17 cellular contexts compared by ENCODE assay signal in the genomic region with DNA sequence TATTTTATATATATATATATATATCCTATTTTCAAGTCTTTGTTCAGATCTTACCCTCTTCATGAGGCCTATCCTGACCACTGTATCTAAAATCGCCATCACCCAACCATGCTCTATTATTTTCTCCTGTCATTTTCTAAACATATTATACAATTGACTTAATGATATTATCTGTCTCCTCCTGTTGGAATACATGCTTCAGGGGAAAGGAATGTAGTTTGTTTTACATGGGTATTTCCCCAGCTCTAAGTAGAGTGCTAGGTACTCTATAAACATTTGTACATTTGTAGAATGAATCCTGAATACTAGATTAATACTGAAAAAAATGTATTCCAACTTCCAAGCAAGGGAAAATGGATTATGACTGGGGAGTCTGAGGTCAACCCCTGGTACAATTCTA.
"Had no signal": no experiment of that assay in that cellular context is flagged by ENCODE, and none has a peak within 500 bp of the region (broad histone marks: within the 10 kb centered on the region; RNA-seq: fewer than 3 reads in every experiment).

No MANE protein-coding gene starts in this region.

- H3K9me3 Mint-ChIP-seq: activated CD4-positive, alpha-beta T cell treated with anti-CD3 and anti-CD28 coated beads, Interleukin-2, amount 10 ng/mL, durations not matched to agents 24 days and 14 days; natural killer cell treated with Interleukin-12 subunit alpha and Interleukin-12 subunit beta and Interleukin-15 and Interleukin-18, amount 100 ng/mL, for 72 hours had no signal

- H3K4me1 Mint-ChIP-seq: activated CD4-positive, alpha-beta T cell treated with anti-CD3 and anti-CD28 coated beads, Interleukin-2, amount 10 ng/mL, durations not matched to agents 24 days and 14 days had no signal

- H3K4me3 ChIP-seq: adrenal gland, heart right ventricle, upper lobe of right lung had no signal

- H3K27me3 Mint-ChIP-seq: activated CD4-positive, alpha-beta T cell treated with anti-CD3 and anti-CD28 coated beads, Interleukin-2, amount 10 ng/mL, durations not matched to agents 24 days and 14 days; natural killer cell treated with Interleukin-12 subunit alpha and Interleukin-12 subunit beta and Interleukin-15 and Interleukin-18, amount 100 ng/mL, for 72 hours had no signal

- DNase-seq: activated CD4-positive, alpha-beta T cell treated with anti-CD3 and anti-CD28 coated beads, Interleukin-2, amount 10 ng/mL, durations not matched to agents 24 days and 14 days; activated CD8-positive, alpha-beta memory T cell treated with anti-CD3 and anti-CD28 coated beads, Interleukin-2, amount 50 U/mL, for 4 hours; activated effector memory CD4-positive, alpha-beta T cell treated with anti-CD3 and anti-CD28 coated beads, Interleukin-2, amount 50 U/mL, for 16 hours; activated naive CD4-positive, alpha-beta T cell treated with anti-CD3 and anti-CD28 coated beads, Interleukin-2, amount 50 U/mL, for 16 hours; activated T-cell treated with anti-CD3 and anti-CD28 coated beads, Interleukin-2, amount 50 U/mL, for 48 hours; adrenal gland; erythroblast; heart right ventricle; stimulated activated CD4-positive, alpha-beta T cell treated with anti-CD3 and anti-CD28 coated beads, Interleukin-12 subunit alpha, Interleukin-12 subunit beta, amount 100 ng/mL, for 4 hours; stimulated activated CD4-positive, alpha-beta T cell treated with anti-CD3 and anti-CD28 coated beads, Interleukin-1b, Interleukin-23, amount 100 ng/mL, for 48 hours; stimulated activated CD8-positive, alpha-beta memory T cell treated with anti-CD3 and anti-CD28 coated beads, Interleukin-4, amount 100 ng/mL, for 48 hours; stimulated activated naive CD4-positive, alpha-beta T cell; T-helper 1 cell; T-helper 9 cell; upper lobe of right lung had no signal

- H3K9me3 ChIP-seq: adrenal gland, heart right ventricle, upper lobe of right lung had no signal

- H3K27me3 ChIP-seq: adrenal gland, heart right ventricle, upper lobe of right lung had no signal

- H3K4me3 Mint-ChIP-seq: activated CD4-positive, alpha-beta T cell treated with anti-CD3 and anti-CD28 coated beads, Interleukin-2, amount 10 ng/mL, durations not matched to agents 24 days and 14 days; natural killer cell treated with Interleukin-12 subunit alpha and Interleukin-12 subunit beta and Interleukin-15 and Interleukin-18, amount 100 ng/mL, for 72 hours had no signal

- ATAC-seq: heart right ventricle; natural killer cell treated with Interleukin-12 subunit alpha and Interleukin-12 subunit beta and Interleukin-15 and Interleukin-18, amount 100 ng/mL, for 72 hours; upper lobe of right lung had no signal

- H3K27ac ChIP-seq: adrenal gland, heart right ventricle, parathyroid adenoma, upper lobe of right lung had no signal
